In the genomic region with DNA sequence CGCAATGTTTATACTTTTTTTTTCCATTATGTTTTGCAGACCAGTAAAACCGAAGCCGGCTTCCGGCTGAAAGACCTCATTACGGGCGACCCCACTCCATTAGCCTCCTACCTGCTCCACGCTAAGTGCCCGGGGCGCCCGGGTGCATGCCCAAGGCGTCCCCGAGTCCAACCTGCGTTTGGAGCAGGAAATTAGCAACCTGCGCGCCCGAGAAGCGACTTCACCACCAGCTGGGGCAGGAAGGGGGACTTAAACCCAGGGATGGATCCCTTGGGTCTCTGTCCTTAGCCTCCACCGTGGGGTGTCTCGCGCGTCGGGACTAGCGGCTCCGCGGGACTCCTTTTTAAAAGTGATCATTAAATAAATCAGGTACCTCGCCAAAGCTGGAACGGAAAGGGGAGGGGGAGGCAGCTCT, we compare ENCODE assay signal across 19 cellular contexts. TPM values are rescaled to one million over a fixed set of nuclear protein-coding genes. Genes with fewer than 3 reads are reported as not detected.
DNase-seq lines count a peak whose midpoint lies in the region; ATAC-seq and TF ChIP-seq lines count a peak whose summit lies in the region.
"Had no signal": no experiment of that assay in that cellular context is flagged by ENCODE, and none has a peak within 500 bp of the region (broad histone marks: within the 10 kb centered on the region; RNA-seq: fewer than 3 reads in every experiment).

No MANE protein-coding gene starts in this region.

- peak overlapping the region; percentile 34 for H2AFZ ChIP-seq in parathyroid adenoma

- peaks cover 84% of the 10 kb centered on the region for H3K27me3 ChIP-seq in BLaER1
- H3K27me3 ChIP-seq in HUES48 (ENCODE audit: control insufficient read depth, insufficient read depth, low read length), result peaks cover 54% of the 10 kb centered on the region
- peaks cover 99% of the 10 kb centered on the region for H3K27me3 ChIP-seq in gastroesophageal sphincter
- peaks cover 5% of the 10 kb centered on the region for H3K27me3 ChIP-seq in parathyroid adenoma (ENCODE audit: control insufficient read depth, insufficient read depth, low read length)

- 0 to 7% methylated on average over 5 of the region's 27 CpGs for WGBS in gastroesophageal sphincter (ENCODE audit: low coverage in 1 of 2), 2 donors

- no peak for TF ChIP-seq POLR2A in gastroesophageal sphincter (IDR thresholded peaks at IDR 0.05)

- H3K9me3 ChIP-seq in BLaER1 (peaks cover 10% of the 10 kb centered on the region; the same call in 1 of the 2 replicates), HUES48 (ENCODE audit: control insufficient read depth, insufficient read depth, low read length) (no peaks in the 10 kb centered on the region), gastroesophageal sphincter (no peaks in the 10 kb centered on the region), parathyroid adenoma (ENCODE audit: control insufficient read depth, low read length) (no peaks in the 10 kb centered on the region)

- H3K4me2 ChIP-seq in BLaER1 (peak overlapping the region; percentile 24; the same call in 1 of the 2 replicates), parathyroid adenoma (ENCODE audit: low read length) (no peak overlapping the region)

- H3K9ac ChIP-seq in BLaER1 (no peak overlapping the region), HUES48 (ENCODE audit: low read depth, low read length) (no peak overlapping the region), parathyroid adenoma (no peak overlapping the region)

- peaks cover 55% of the 10 kb centered on the region for H4K20me1 ChIP-seq in BLaER1

- DNase-seq in T1000 (lab: John Stamatoyannopoulos, UW) (no peak), iPS-NIHi7 (ENCODE audit: extremely low spot score) (no peak)
- DNase-seq: activated CD4-positive, alpha-beta T cell treated with anti-CD3 and anti-CD28 coated beads, Interleukin-2, amount 10 ng/mL, durations not matched to agents 7 days and 5 days; activated CD8-positive, alpha-beta memory T cell treated with anti-CD3 and anti-CD28 coated beads, Interleukin-2, amount 50 U/mL, for 48 hours; activated effector memory CD4-positive, alpha-beta T cell treated with Interleukin-2 at 50 U/mL for 16 hours; brain microvascular endothelial cell; PC-3; SHP77 treated with DMSO at 0.1 percent for 48 hours had no signal

- H3K4me1 ChIP-seq in BLaER1, result peaks cover 19% of the 10 kb centered on the region
- H3K4me1 ChIP-seq in HUES48 (ENCODE audit: control insufficient read depth, insufficient read depth, low read length), result peaks cover 15% of the 10 kb centered on the region
- H3K4me1 ChIP-seq in gastroesophageal sphincter, result peaks cover 0 to 41% (median 0%) of the 10 kb centered on the region in 3 donors
- H3K4me1 ChIP-seq in parathyroid adenoma, result peaks cover 4% of the 10 kb centered on the region

- no peak for TF ChIP-seq EP300 in gastroesophageal sphincter (IDR thresholded peaks at IDR 0.05)

- no peaks in the 10 kb centered on the region for H3K79me2 ChIP-seq in parathyroid adenoma

- no peaks in the 10 kb centered on the region for H3K36me3 ChIP-seq in BLaER1
- no peaks in the 10 kb centered on the region for H3K36me3 ChIP-seq in HUES48 (ENCODE audit: control insufficient read depth, insufficient read depth, low read length)
- H3K36me3 ChIP-seq in gastroesophageal sphincter, result no peaks in the 10 kb centered on the region
- no peaks in the 10 kb centered on the region for H3K36me3 ChIP-seq in parathyroid adenoma (ENCODE audit: control insufficient read depth, insufficient read depth, low read length)
- H3K36me3 ChIP-seq: brain microvascular endothelial cell had no signal

- H3K27ac ChIP-seq in BLaER1 (no peak overlapping the region), HUES48 (ENCODE audit: low read depth, low read length) (no peak overlapping the region), gastroesophageal sphincter (peak overlapping the region in 1 of 4 donors; percentile 76), parathyroid adenoma (peak overlapping the region; percentile 9)
- H3K27ac ChIP-seq: brain microvascular endothelial cell had no signal

- ATAC-seq in gastroesophageal sphincter, result no peak
- ATAC-seq in GM19467 (IDR thresholded peaks at IDR 0.05; ENCODE audit: unreplicated experiment), result no peak
- no peak for ATAC-seq in GM21515 (IDR thresholded peaks at IDR 0.05; ENCODE audit: unreplicated experiment)
- ATAC-seq: GM12878, PC-3, sciatic nerve had no signal

- no peak for TF ChIP-seq CTCF in gastroesophageal sphincter (IDR thresholded peaks at IDR 0.05)
- TF ChIP-seq CTCF in parathyroid adenoma (IDR thresholded peaks at IDR 0.05), result no peak

- H3K4me3 ChIP-seq in BLaER1 (no peak overlapping the region), HUES48 (ENCODE audit: low read depth, low read length) (peak overlapping the region; percentile 23; the same call in 1 of the 2 replicates), gastroesophageal sphincter (peak overlapping the region; percentile 40 to 55), parathyroid adenoma (ENCODE audit: low read depth, low read length) (no peak overlapping the region)
- H3K4me3 ChIP-seq: GM12878 had no signal

RNA-seq across cellular contexts. Expression of a gene that starts 1.7 kb away (rescaled TPM):
- 10 to 100 TPM in 3 of 4 donors, under 1 TPM in 1; 0.40 to 30.2 (median 15.2) TPM for total RNA-seq in gastroesophageal sphincter
- total RNA-seq: activated CD4-positive, alpha-beta T cell treated with anti-CD3 and anti-CD28 coated beads, Interleukin-2, amount 10 ng/mL, durations not matched to agents 7 days and 5 days; GM12878; lower leg skin; omental fat pad; PC-3; sciatic nerve; T-helper 1 cell treated with Interleukin-12 subunit alpha and Interleukin-12 subunit beta and Interleukin-4 antibody, amounts not matched to agents 30 ng/mL and 1 ng/mL, for 36 hours had no signal

Comparison
In these comparisons a context has a peak if more than half of its experiments do, and no peak if none do; other contexts are left out.
1. H3K4me3 ChIP-seq: peak in HUES48 (single experiment) and gastroesophageal sphincter (2 of 2); none in BLaER1 (single experiment) and parathyroid adenoma (single experiment).